Comparison of ENCODE assay signal across 23 cellular contexts in the genomic region with DNA sequence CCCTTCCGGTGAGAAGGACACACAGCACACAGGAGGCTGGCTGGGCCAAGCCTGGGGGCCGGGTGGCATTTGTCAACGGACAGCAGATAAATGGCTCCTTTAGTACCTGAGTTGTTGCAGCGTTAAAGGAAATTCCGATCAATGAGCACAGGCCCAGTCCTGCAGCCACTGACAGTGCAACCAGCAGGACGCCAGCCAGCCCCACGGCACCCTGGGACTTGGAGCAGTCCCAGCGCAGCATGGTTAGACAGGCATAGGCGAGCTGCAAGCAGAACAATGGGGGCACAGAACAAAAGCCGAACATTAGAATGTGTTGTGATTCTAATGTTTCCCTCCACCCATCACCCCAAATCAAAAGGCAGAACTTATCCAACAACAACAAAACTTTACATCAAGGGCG. TPM values are rescaled to one million over a fixed set of nuclear protein-coding genes. Genes with fewer than 3 reads are reported as not detected.
DNase-seq lines count a peak whose midpoint lies in the region; ATAC-seq, FAIRE-seq and TF ChIP-seq lines count a peak whose summit lies in the region.
"Had no signal": no experiment of that assay in that cellular context is flagged by ENCODE, and none has a peak within 500 bp of the region (broad histone marks: within the 10 kb centered on the region; RNA-seq: fewer than 3 reads in every experiment).

No MANE protein-coding gene starts in this region.

- intact Hi-C loops in pancreas (cut with DNase I): no loop called here

- H3K36me3 ChIP-seq in pancreas: peaks cover 0 to 59% (median 48%) of the 10 kb centered on the region in 3 donors
- H3K36me3 ChIP-seq: uterus had no signal

- H3K4me3 Mint-ChIP-seq in effector memory CD8-positive, alpha-beta T cell: no peak overlapping the region
- H3K4me3 Mint-ChIP-seq: activated B cell treated with CpG ODN at 0.5 μM for 24 hours; activated CD4-positive, alpha-beta memory T cell treated with anti-CD3 and anti-CD28 coated beads, Interleukin-2, amount 10 ng/mL, durations not matched to agents 7 days and 5 days; activated naive CD4-positive, alpha-beta T cell treated with anti-CD3 and anti-CD28 coated beads, Interleukin-2, amount 10 ng/mL, durations not matched to agents 7 days and 5 days; CD4-positive, CD25-positive, alpha-beta regulatory T cell had no signal

- H3K27ac Mint-ChIP-seq in activated naive CD4-positive, alpha-beta T cell treated with anti-CD3 and anti-CD28 coated beads, Interleukin-2, amount 50 U/mL, for 72 hours: no peak overlapping the region
- H3K27ac Mint-ChIP-seq in effector memory CD8-positive, alpha-beta T cell: no peak overlapping the region
- H3K27ac Mint-ChIP-seq: activated B cell treated with CpG ODN at 0.5 μM for 24 hours; activated CD4-positive, alpha-beta memory T cell treated with anti-CD3 and anti-CD28 coated beads, Interleukin-2, amount 10 ng/mL, durations not matched to agents 7 days and 5 days; activated naive CD4-positive, alpha-beta T cell treated with anti-CD3 and anti-CD28 coated beads, Interleukin-2, amount 10 ng/mL, durations not matched to agents 7 days and 5 days had no signal

- peak; percentile 35 to 68 (median 56) for ATAC-seq in pancreas
- no peak for ATAC-seq in activated naive CD4-positive, alpha-beta T cell treated with anti-CD3 and anti-CD28 coated beads, Interleukin-2, amount 50 U/mL, for 72 hours
- ATAC-seq in HG03469 (IDR thresholded peaks at IDR 0.05; ENCODE audit: unreplicated experiment): no peak
- ATAC-seq in effector memory CD8-positive, alpha-beta T cell (replicated peaks): no peak
- ATAC-seq: HCT116, lower lobe of right lung had no signal

- H3K9me3 Mint-ChIP-seq in activated naive CD4-positive, alpha-beta T cell treated with anti-CD3 and anti-CD28 coated beads, Interleukin-2, amount 50 U/mL, for 72 hours: no peaks in the 10 kb centered on the region
- no peaks in the 10 kb centered on the region for H3K9me3 Mint-ChIP-seq in effector memory CD8-positive, alpha-beta T cell
- H3K9me3 Mint-ChIP-seq: activated B cell treated with CpG ODN at 0.5 μM for 24 hours; activated CD4-positive, alpha-beta memory T cell treated with anti-CD3 and anti-CD28 coated beads, Interleukin-2, amount 10 ng/mL, durations not matched to agents 7 days and 5 days; activated naive CD4-positive, alpha-beta T cell treated with anti-CD3 and anti-CD28 coated beads, Interleukin-2, amount 10 ng/mL, durations not matched to agents 7 days and 5 days; CD4-positive, CD25-positive, alpha-beta regulatory T cell had no signal

- no peaks in the 10 kb centered on the region for H3K9me3 ChIP-seq in pancreas
- H3K9me3 ChIP-seq: lower lobe of right lung, uterus had no signal

- 72 to 76% methylated on average over 11 of the region's 11 CpGs for WGBS in pancreas, 2 donors

- FAIRE-seq in pancreas (lab: Jason Lieb, UNC): no peak
- FAIRE-seq: GM12892 had no signal

- H3K27me3 ChIP-seq in pancreas: no peaks in the 10 kb centered on the region
- H3K27me3 ChIP-seq: uterus had no signal

- no peaks in the 10 kb centered on the region for H3K27me3 Mint-ChIP-seq in effector memory CD8-positive, alpha-beta T cell

- no peak overlapping the region for H3K27ac ChIP-seq in pancreas
- H3K27ac ChIP-seq: lower lobe of right lung, PC-9, uterus had no signal

- H3K4me3 ChIP-seq in pancreas: no peak overlapping the region
- H3K4me3 ChIP-seq: lower lobe of right lung, PC-9, uterus had no signal

- in situ Hi-C loops in G401 (cut with HindIII; ENCODE audit: low sequenced_read_pairs): no loop called here

- DNase-seq in G401 (ENCODE audit: low spot score) (peak; percentile 56), astrocyte of the hippocampus (ENCODE audit: low read depth, low spot score) (peak; percentile 56), hippocampal formation (lab: John Stamatoyannopoulos, UW) (peak; percentile 80 to 87), pancreas (peak in 1 of 6 donors; percentile 30), NCI-H146 (lab: John Stamatoyannopoulos, UW) (no peak)
- DNase-seq in activated naive CD4-positive, alpha-beta T cell treated with anti-CD3 and anti-CD28 coated beads, Interleukin-2, amount 50 U/mL, for 72 hours (ENCODE audit: low spot score in 2 of 2): no peak
- DNase-seq in effector memory CD8-positive, alpha-beta T cell: no peak
- DNase-seq: activated B cell treated with CpG ODN at 0.5 μM for 24 hours; activated CD4-positive, alpha-beta memory T cell treated with anti-CD3 and anti-CD28 coated beads, Interleukin-2, amount 10 ng/mL, durations not matched to agents 7 days and 5 days; activated naive CD4-positive, alpha-beta T cell treated with anti-CD3 and anti-CD28 coated beads, Interleukin-2, amount 10 ng/mL, durations not matched to agents 7 days and 5 days; activated T-cell treated with anti-CD3 and anti-CD28 coated beads, Interleukin-2, amount 50 U/mL, for 1 hour; CD4-positive, CD25-positive, alpha-beta regulatory T cell; dermis blood vessel endothelial cell; glutamatergic neuron; lower lobe of right lung; MM.1S; NCI-H1694 treated with DMSO at 0.1 percent for 48 hours; NCI-H82; PC-9; uterus had no signal

- H3K4me1 Mint-ChIP-seq in effector memory CD8-positive, alpha-beta T cell (ENCODE audit: low read depth in 2 of 2): peaks cover 5 to 13% of the 10 kb centered on the region in 2 donors
- H3K4me1 Mint-ChIP-seq: activated B cell treated with CpG ODN at 0.5 μM for 24 hours had no signal

- no peak for TF ChIP-seq CTCF in pancreas (IDR thresholded peaks at IDR 0.05)

- no peaks in the 10 kb centered on the region for H3K4me1 ChIP-seq in pancreas
- H3K4me1 ChIP-seq: lower lobe of right lung, uterus had no signal

- peaks cover 0 to 10% of the 10 kb centered on the region in 2 donors for H3K36me3 Mint-ChIP-seq in activated naive CD4-positive, alpha-beta T cell treated with anti-CD3 and anti-CD28 coated beads, Interleukin-2, amount 50 U/mL, for 72 hours
- H3K36me3 Mint-ChIP-seq in effector memory CD8-positive, alpha-beta T cell (ENCODE audit: insufficient read depth): peaks cover 64% of the 10 kb centered on the region
- H3K36me3 Mint-ChIP-seq: activated naive CD4-positive, alpha-beta T cell treated with anti-CD3 and anti-CD28 coated beads, Interleukin-2, amount 10 ng/mL, durations not matched to agents 7 days and 5 days had no signal

RNA-seq across cellular contexts. Expression of a gene that starts 39.3 kb away (rescaled TPM):
- total RNA-seq in G401 (2014; rRNA removed; shearing (Covaris generic)): 6.7 and 7.0 TPM in 2 replicates
- total RNA-seq in pancreas: 10 to 100 TPM; 11.6 to 22.6 (median 16.5) TPM
- 1 to 10 TPM; 5.4 to 7.2 TPM for polyA plus RNA-seq in pancreas
- total RNA-seq in activated naive CD4-positive, alpha-beta T cell treated with anti-CD3 and anti-CD28 coated beads, Interleukin-2, amount 50 U/mL, for 72 hours: 1 to 10 TPM; 2.7 to 7.9 TPM

Comparison
In these comparisons a context has a peak if more than half of its experiments do, and no peak if none do; other contexts are left out.
1. DNase-seq: peak in G401 (single experiment), astrocyte of the hippocampus (single experiment) and hippocampal formation (2 of 2); none in activated naive CD4-positive, alpha-beta T cell treated with anti-CD3 and anti-CD28 coated beads, Interleukin-2, amount 50 U/mL, for 72 hours (0 of 2), effector memory CD8-positive, alpha-beta T cell (0 of 3) and NCI-H146 (single experiment).
2. ATAC-seq: peak in pancreas (4 of 4); none in activated naive CD4-positive, alpha-beta T cell treated with anti-CD3 and anti-CD28 coated beads, Interleukin-2, amount 50 U/mL, for 72 hours (0 of 2), HG03469 (single experiment) and effector memory CD8-positive, alpha-beta T cell (single experiment).